In genomic region chr6:188821-189655, GRCh38 we compare ENCODE assay signal across 1 cellular context.
A peak's percentile ranks its signal among the peaks of the same experiment; 100 is the strongest.
TF ChIP-seq lines count a peak whose summit lies in the region.

No MANE protein-coding gene starts in this region.

TF ChIP-seq in K562, 482 proteins besides CTCF, POLR2A, EP300 and RAD21 (continued from another document):
- no peak for TF ChIP-seq RBM14 (IDR thresholded peaks at IDR 0.05; ENCODE audit: borderline replicate concordance, insufficient read depth, low read depth, low read length)
- peak; percentile 58 for TF ChIP-seq JUND (IDR thresholded peaks at IDR 0.05; ENCODE audit: borderline replicate concordance, low read depth, low read length)
- 0 out of 3 replicates have a peak, but pooled peaks have one; percentile 26 for TF ChIP-seq JUND (tag; IDR thresholded peaks at IDR 0.05; ENCODE audit: borderline replicate concordance, low read depth, low read length)
- 0 out of 2 replicates have a peak, but pooled peaks have one; percentile 31 for TF ChIP-seq HCFC1 (IDR thresholded peaks at IDR 0.05; ENCODE audit: low read depth, low read length)
- no peak for TF ChIP-seq FOXP1 (CRISPR knock-in tag; IDR thresholded peaks at IDR 0.05)
TF ChIP-seq in K562: peak in this region for 23.
